ENCODE assay signal across 8 cellular contexts in genomic region chr2:230937362-230937761, GRCh38. TPM values are rescaled to one million over a fixed set of nuclear protein-coding genes. Genes with fewer than 3 reads are reported as not detected.
"Had no signal": no experiment of that assay in that cellular context is flagged by ENCODE, and none has a peak within 500 bp of the region (broad histone marks: within the 10 kb centered on the region; RNA-seq: fewer than 3 reads in every experiment).

No MANE protein-coding gene starts in this region.

- DNase-seq: HCEC 1CT, IMR-90, KG1 had no signal

- ATAC-seq: GM23338, K562 had no signal

- H2AFZ ChIP-seq: GM23338 had no signal

- H3K4me2 ChIP-seq: GM23338 had no signal

- H3K4me3 ChIP-seq: GM23338, K562 had no signal

RNA-seq across cellular contexts. Expression of gene GPR55, which starts 12.3 kb away (rescaled TPM):
- total RNA-seq: GM23338, H1, H9, HT-29, IMR-90 had no signal
- polyA plus RNA-seq: GM23338, H1 had no signal

RNA-seq across cellular contexts. Expression of gene SPATA3, which starts 58.6 kb away (rescaled TPM):
- total RNA-seq: GM23338, H1, H9, HT-29, IMR-90, K562 had no signal
- polyA plus RNA-seq: GM23338, H1, IMR-90, K562 had no signal
